ENCODE assay signal across 16 cellular contexts in genomic region chr7:28083998-28084985, GRCh38.
DNase-seq lines count a peak whose midpoint lies in the region; ATAC-seq and TF ChIP-seq lines count a peak whose summit lies in the region.
"Had no signal": no experiment of that assay in that cellular context is flagged by ENCODE, and none has a peak within 500 bp of the region (broad histone marks: within the 10 kb centered on the region; RNA-seq: fewer than 3 reads in every experiment).

No MANE protein-coding gene starts in this region.

- no peak for TF ChIP-seq CTCF in omental fat pad (IDR thresholded peaks at IDR 0.05)
- no peak for TF ChIP-seq CTCF in upper lobe of left lung (IDR thresholded peaks at IDR 0.05)

- H3K4me3 ChIP-seq in upper lobe of left lung = no peak overlapping the region
- H3K4me3 ChIP-seq: BLaER1 treated with 17β-estradiol and CSF1 and Interleukin-3, amounts not matched to agents 10 nM and 100 nM had no signal

- ATAC-seq in omental fat pad (ENCODE audit: low FRiP score) (peak; percentile 51), upper lobe of left lung (ENCODE audit: low FRiP score in 2 of 2) (no peak), HG03571 (IDR thresholded peaks at IDR 0.05; ENCODE audit: unreplicated experiment) (no peak)

- no peaks in the 10 kb centered on the region for H3K9me3 ChIP-seq in upper lobe of left lung

- H3K27ac ChIP-seq in upper lobe of left lung = peak overlapping the region; percentile 43 to 78 (median 70)
- H3K27ac ChIP-seq: BLaER1 treated with 17β-estradiol and CSF1 and Interleukin-3, amounts not matched to agents 10 nM and 100 nM had no signal

- H3K27me3 ChIP-seq in upper lobe of left lung = no peaks in the 10 kb centered on the region
- H3K27me3 ChIP-seq: BLaER1 treated with 17β-estradiol and CSF1 and Interleukin-3, amounts not matched to agents 10 nM and 100 nM had no signal

- H3K4me1 ChIP-seq in upper lobe of left lung = peaks cover 25 to 40% (median 33%) of the 10 kb centered on the region in 4 donors

- peak; percentile 65 for DNase-seq in NCI-H226
- peak; percentile 23 for DNase-seq in fibroblast of peridontal ligament (ENCODE audit: extremely low read depth)
- no peak for DNase-seq in omental fat pad (ENCODE audit: low spot score)
- no peak for DNase-seq in upper lobe of left lung
- no peak for DNase-seq in stimulated activated CD4-positive, alpha-beta T cell treated with anti-CD3 and anti-CD28 coated beads, Interleukin-2, amount 100 ng/mL, for 48 hours
- no peak for DNase-seq in NK-92 (lab: John Stamatoyannopoulos, UW; ENCODE audit: unreplicated experiment)
- DNase-seq: activated CD4-positive, alpha-beta T cell treated with anti-CD3 and anti-CD28 coated beads, Interleukin-2, amount 50 U/mL, for 1 hour; activated naive CD8-positive, alpha-beta T cell treated with anti-CD3 and anti-CD28 coated beads, Interleukin-2, amount 10 ng/mL, durations not matched to agents 7 days and 5 days; activated T-cell treated with anti-CD3 and anti-CD28 coated beads, Interleukin-2, amount 50 U/mL, for 48 hours; caudate nucleus; DMS53; endodermal cell; MM.1S; T1000 had no signal

- WGBS in upper lobe of left lung, 2 donors = 74 to 77% methylated on average over 6 of the region's 6 CpGs

- no peak for TF ChIP-seq EP300 in upper lobe of left lung (IDR thresholded peaks at IDR 0.05)

- no peak for TF ChIP-seq POLR2A in upper lobe of left lung (IDR thresholded peaks at IDR 0.05)

- no peaks in the 10 kb centered on the region for H3K36me3 ChIP-seq in upper lobe of left lung
- H3K36me3 ChIP-seq: BLaER1 treated with 17β-estradiol and CSF1 and Interleukin-3, amounts not matched to agents 10 nM and 100 nM had no signal

Comparison
In these comparisons a context has a peak if more than half of its experiments do, and no peak if none do; other contexts are left out.
1. DNase-seq: peak in NCI-H226 (single experiment) and fibroblast of peridontal ligament (single experiment); none in omental fat pad (single experiment), upper lobe of left lung (0 of 2), stimulated activated CD4-positive, alpha-beta T cell treated with anti-CD3 and anti-CD28 coated beads, Interleukin-2, amount 100 ng/mL, for 48 hours (0 of 2) and NK-92 (single experiment).